8 cellular contexts compared by ENCODE assay signal in the genomic region with DNA sequence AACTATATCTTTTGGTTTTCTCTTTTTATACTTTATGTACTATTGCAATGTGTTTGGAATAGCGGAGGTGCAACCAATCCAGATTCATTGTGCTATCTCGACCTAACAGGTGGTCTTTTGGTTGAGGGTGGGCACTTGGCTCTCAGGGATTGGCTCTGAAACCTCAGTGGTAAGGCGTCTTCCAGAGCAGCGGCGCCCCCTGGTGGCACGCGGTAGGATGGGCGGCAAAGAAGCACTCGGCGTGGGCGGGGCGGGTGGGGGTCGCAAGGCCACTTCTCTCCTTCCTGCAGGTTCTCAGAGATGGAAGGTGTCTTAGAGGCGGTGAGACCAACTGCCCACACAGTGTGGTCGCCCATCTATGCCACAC. TPM values are rescaled to one million over a fixed set of nuclear protein-coding genes. Genes with fewer than 3 reads are reported as not detected.
DNase-seq lines count a peak whose midpoint lies in the region; ATAC-seq and TF ChIP-seq lines count a peak whose summit lies in the region.

No MANE protein-coding gene starts in this region.

- H3K4me3 Mint-ChIP-seq in chondrocyte (ENCODE audit: unreplicated experiment) = peak overlapping the region; percentile 75

- H3K36me3 Mint-ChIP-seq in chondrocyte (ENCODE audit: low read depth) = no peaks in the 10 kb centered on the region

- no peaks in the 10 kb centered on the region for H3K9me3 Mint-ChIP-seq in chondrocyte (ENCODE audit: low read depth)

- peaks cover 2% of the 10 kb centered on the region for H3K27me3 Mint-ChIP-seq in chondrocyte (ENCODE audit: low read depth)

- H3K4me1 Mint-ChIP-seq in chondrocyte (ENCODE audit: low read depth) = peaks cover 37% of the 10 kb centered on the region

- ATAC-seq in HG02623 (IDR thresholded peaks at IDR 0.05; ENCODE audit: unreplicated experiment) (peak; percentile 32), left lobe of liver (peak; percentile 91)

- H3K4me3 ChIP-seq in GM12865 (ENCODE audit: low read depth, low read length) = peak overlapping the region; percentile 47

- peak; percentile 91 for TF ChIP-seq CTCF in GM12865 (IDR thresholded peaks at IDR 0.05; ENCODE audit: insufficient read depth, low read depth, low read length, missing control alignments)
- peak; percentile 80 for TF ChIP-seq CTCF in chondrocyte (IDR thresholded peaks at IDR 0.05)

- peak overlapping the region; percentile 24 for H3K27ac Mint-ChIP-seq in chondrocyte (ENCODE audit: unreplicated experiment)

- DNase-seq in GM12865 (ENCODE audit: low read depth) (peak; percentile 77), NCI-H2081 (lab: John Stamatoyannopoulos, UW) (peak; percentile 63 to 68), chondrocyte (ENCODE audit: low spot score) (no peak), left lobe of liver (ENCODE audit: low spot score) (peak; percentile 74), HuH-7.5 (ENCODE audit: low spot score) (no peak)
- peak; percentile 81 for DNase-seq in activated CD4-positive, CD25-positive, alpha-beta regulatory T cell treated with anti-CD3 and anti-CD28 coated beads, Interleukin-2, amount 50 U/mL, for 72 hours
- peak; percentile 76 for DNase-seq in stimulated activated CD4-positive, alpha-beta T cell treated with anti-CD3 and anti-CD28 coated beads, Interleukin-4, amount 100 ng/mL, for 24 hours

RNA-seq across cellular contexts. Expression of a gene that starts 19.2 kb away (rescaled TPM):
- total RNA-seq in chondrocyte = not detected in 3 replicates
- total RNA-seq in left lobe of liver = not detected

RNA-seq across cellular contexts. Expression of a gene that starts 53.7 kb away (rescaled TPM):
- total RNA-seq in chondrocyte (43.6 to 64.3 TPM (median 45.8 TPM) in 3 replicates), left lobe of liver (41.1 TPM)

Comparison
In these comparisons a context has a peak if more than half of its experiments do, and no peak if none do; other contexts are left out.
1. DNase-seq: peak in GM12865 (single experiment), NCI-H2081 (2 of 2), activated CD4-positive, CD25-positive, alpha-beta regulatory T cell treated with anti-CD3 and anti-CD28 coated beads, Interleukin-2, amount 50 U/mL, for 72 hours (single experiment), left lobe of liver (single experiment) and stimulated activated CD4-positive, alpha-beta T cell treated with anti-CD3 and anti-CD28 coated beads, Interleukin-4, amount 100 ng/mL, for 24 hours (single experiment); none in chondrocyte (single experiment) and HuH-7.5 (single experiment).